ENCODE assay signal across 9 cellular contexts in the genomic region with DNA sequence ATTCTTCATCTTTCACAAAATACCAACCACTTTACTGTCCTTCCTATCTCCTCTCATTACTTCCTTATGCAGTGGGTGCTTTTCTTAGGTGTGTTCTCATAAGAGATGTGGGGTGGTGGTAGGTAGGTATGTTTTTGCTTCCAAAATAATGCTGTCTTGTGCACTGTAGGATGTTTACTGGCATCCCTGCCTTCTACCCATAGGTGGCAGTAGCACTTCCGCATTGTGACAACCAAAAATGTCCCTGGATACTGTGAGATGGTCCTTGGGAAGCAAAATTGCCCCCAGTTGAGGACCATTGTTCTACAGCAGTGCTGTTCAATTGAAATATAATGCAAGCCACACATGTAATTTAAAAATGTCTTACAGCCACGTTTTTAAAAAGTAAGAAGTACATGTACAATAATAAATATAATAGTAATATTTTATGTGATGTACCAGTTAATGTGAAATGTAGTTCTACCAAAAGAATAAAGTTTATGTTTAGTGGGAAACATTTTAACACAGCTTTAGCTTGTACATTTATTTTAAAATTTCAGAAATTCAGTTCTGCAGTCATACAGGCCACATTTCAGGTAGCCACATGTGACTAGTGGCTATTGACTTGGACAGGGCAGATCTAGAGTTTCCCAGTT.
A peak's percentile ranks its signal among the peaks of the same experiment; 100 is the strongest.
DNase-seq lines count a peak whose midpoint lies in the region; ATAC-seq and TF ChIP-seq lines count a peak whose summit lies in the region.
"Had no signal": no experiment of that assay in that cellular context is flagged by ENCODE, and none has a peak within 500 bp of the region (broad histone marks: within the 10 kb centered on the region; RNA-seq: fewer than 3 reads in every experiment).

No MANE protein-coding gene starts in this region.

- DNase-seq in CMK (ENCODE audit: low read depth), result peak; percentile 32
- peak; percentile 30 for DNase-seq in GM13976 (ENCODE audit: low spot score)
- DNase-seq in NCI-H1694 treated with DMSO at 0.1 percent for 48 hours (lab: John Stamatoyannopoulos, UW), result peak; percentile 17
- peak; percentile 1 for DNase-seq in astrocyte of the cerebellum (ENCODE audit: low read depth)
- DNase-seq in left kidney (ENCODE audit: low read depth, low spot score), result peak; percentile 60
- DNase-seq: activated B cell treated with CpG ODN at 0.5 μM for 24 hours had no signal

- TF ChIP-seq CTCF in GM13976 (IDR thresholded peaks at IDR 0.05; ENCODE audit: borderline replicate concordance, control extremely low read depth, extremely low read depth, insufficient read depth, missing control alignments) (peak; percentile 59), astrocyte of the cerebellum (IDR thresholded peaks at IDR 0.05; ENCODE audit: low read depth, low read length, missing control alignments) (peak; percentile 87)

- in situ Hi-C loops in GM13976 (cut with MboI; ENCODE audit: low sequenced_read_pairs, unreplicated experiment), result no loop called here
- in situ Hi-C loops in astrocyte of the cerebellum (cut with HindIII; ENCODE audit: low sequenced_read_pairs), result no loop called here

- no peak overlapping the region for H3K4me3 ChIP-seq in astrocyte of the cerebellum (ENCODE audit: low read depth, low read length)

- ATAC-seq in GM18502 (IDR thresholded peaks at IDR 0.05; ENCODE audit: poor library complexity, unreplicated experiment) (no peak), HG02571 (IDR thresholded peaks at IDR 0.05; ENCODE audit: unreplicated experiment) (no peak), HG03571 (IDR thresholded peaks at IDR 0.05; ENCODE audit: unreplicated experiment) (no peak)

Comparison
In these comparisons a context has a peak if more than half of its experiments do, and no peak if none do; other contexts are left out.
1. DNase-seq: peak in every context shown above with its lines; median percentile 60 in left kidney; 32 in CMK; 30 in GM13976; 17 in NCI-H1694 treated with DMSO at 0.1 percent for 48 hours; 1 in astrocyte of the cerebellum.